In genomic region chr2:211730215-211730614, GRCh38 we compare ENCODE assay signal across 18 cellular contexts.
"Had no signal": no experiment of that assay in that cellular context is flagged by ENCODE, and none has a peak within 500 bp of the region (broad histone marks: within the 10 kb centered on the region; RNA-seq: fewer than 3 reads in every experiment).

No MANE protein-coding gene starts in this region.

- H3K79me2 ChIP-seq: hepatocyte had no signal

- H3K4me3 ChIP-seq: hepatocyte, left lung, right atrium auricular region, skin epidermis, transverse colon, vagina had no signal

- H3K4me3 Mint-ChIP-seq: activated CD4-positive, alpha-beta memory T cell treated with anti-CD3 and anti-CD28 coated beads, Interleukin-2, amount 10 ng/mL, durations not matched to agents 7 days and 5 days; activated T-cell treated with anti-CD3 and anti-CD28 coated beads, Interleukin-2, amount 50 U/mL, for 24 hours; memory B cell; naive thymus-derived CD8-positive, alpha-beta T cell had no signal

- DNase-seq: activated CD4-positive, alpha-beta memory T cell treated with anti-CD3 and anti-CD28 coated beads, Interleukin-2, amount 10 ng/mL, durations not matched to agents 7 days and 5 days; activated CD4-positive, alpha-beta T cell treated with anti-CD3 and anti-CD28 coated beads for 4 hours; activated naive CD4-positive, alpha-beta T cell treated with anti-CD3 and anti-CD28 coated beads, Interleukin-2, amount 50 U/mL, for 16 hours; activated T-cell treated with anti-CD3 and anti-CD28 coated beads, Interleukin-2, amount 50 U/mL, for 24 hours; left lung; naive thymus-derived CD8-positive, alpha-beta T cell; posterior cingulate gyrus; stimulated activated CD4-positive, alpha-beta T cell treated with anti-CD3 and anti-CD28 coated beads, Interleukin-15, amount 100 ng/mL, for 24 hours; stimulated activated CD4-positive, alpha-beta T cell treated with anti-CD3 and anti-CD28 coated beads, Interleukin-4, amount 100 ng/mL, for 24 hours; stimulated activated naive CD4-positive, alpha-beta T cell; T-helper 9 cell; transverse colon had no signal

- H3K4me2 ChIP-seq: hepatocyte had no signal

- H3K27me3 Mint-ChIP-seq: activated CD4-positive, alpha-beta memory T cell treated with anti-CD3 and anti-CD28 coated beads, Interleukin-2, amount 10 ng/mL, durations not matched to agents 7 days and 5 days; activated T-cell treated with anti-CD3 and anti-CD28 coated beads, Interleukin-2, amount 50 U/mL, for 24 hours; memory B cell; naive thymus-derived CD8-positive, alpha-beta T cell had no signal

- H3K4me1 ChIP-seq: left lung, right atrium auricular region, transverse colon, vagina had no signal

- H3K9me3 ChIP-seq: left lung, right atrium auricular region, transverse colon, vagina had no signal

- H3K27me3 ChIP-seq: hepatocyte, left lung, right atrium auricular region, transverse colon, vagina had no signal

- H2AFZ ChIP-seq: hepatocyte had no signal

- H3K27ac Mint-ChIP-seq: activated CD4-positive, alpha-beta memory T cell treated with anti-CD3 and anti-CD28 coated beads, Interleukin-2, amount 10 ng/mL, durations not matched to agents 7 days and 5 days; activated T-cell treated with anti-CD3 and anti-CD28 coated beads, Interleukin-2, amount 50 U/mL, for 24 hours; memory B cell; naive thymus-derived CD8-positive, alpha-beta T cell had no signal

- ATAC-seq: esophagus mucosa; left lung; naive thymus-derived CD8-positive, alpha-beta T cell had no signal

- H3K36me3 ChIP-seq: left lung, right atrium auricular region, transverse colon, vagina had no signal

- H3K36me3 Mint-ChIP-seq: memory B cell; naive thymus-derived CD8-positive, alpha-beta T cell had no signal

- H3K4me1 Mint-ChIP-seq: activated CD4-positive, alpha-beta memory T cell treated with anti-CD3 and anti-CD28 coated beads, Interleukin-2, amount 10 ng/mL, durations not matched to agents 7 days and 5 days; memory B cell; naive thymus-derived CD8-positive, alpha-beta T cell had no signal

- H3K27ac ChIP-seq: hepatocyte, left lung, right atrium auricular region, skin epidermis, transverse colon, vagina had no signal

- H3K9me3 Mint-ChIP-seq: activated CD4-positive, alpha-beta memory T cell treated with anti-CD3 and anti-CD28 coated beads, Interleukin-2, amount 10 ng/mL, durations not matched to agents 7 days and 5 days; activated T-cell treated with anti-CD3 and anti-CD28 coated beads, Interleukin-2, amount 50 U/mL, for 24 hours; memory B cell had no signal
